Comparison of ENCODE assay signal across 18 cellular contexts in the genomic region with DNA sequence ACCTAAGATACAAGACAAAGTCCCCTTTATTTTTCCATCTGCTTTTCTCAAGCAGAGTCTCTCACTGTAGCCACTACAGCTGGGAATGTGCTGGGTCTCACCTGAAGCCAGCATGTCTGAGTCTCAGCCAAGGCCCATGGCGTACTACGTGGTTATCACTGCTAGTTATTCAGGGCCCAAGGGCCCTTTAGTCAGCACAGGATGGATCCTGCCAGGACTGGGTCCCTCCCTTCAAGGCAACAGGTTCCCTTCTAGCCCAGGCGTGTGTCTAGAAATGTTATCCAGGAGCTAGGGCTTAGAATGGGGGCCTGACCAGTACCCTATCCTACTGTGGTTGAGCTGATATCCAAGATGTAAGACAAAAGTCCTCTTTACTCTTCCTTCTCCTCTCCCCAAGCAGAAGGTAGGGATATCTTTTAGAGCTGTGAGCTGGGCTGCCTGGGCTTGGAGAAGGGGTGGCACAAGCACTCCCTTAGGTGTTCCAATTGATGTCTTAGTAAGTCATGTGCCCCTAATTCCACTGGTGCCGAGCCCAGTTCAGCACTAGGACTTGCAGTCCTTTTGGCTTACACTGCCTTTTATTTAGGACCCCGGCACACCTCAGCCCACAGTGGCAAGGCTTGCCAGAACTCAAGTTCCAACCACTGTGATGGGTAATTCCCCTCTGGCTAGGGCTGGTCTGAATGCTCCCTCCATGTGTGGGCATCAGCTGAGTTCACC. TPM values are rescaled to one million over a fixed set of nuclear protein-coding genes. Genes with fewer than 3 reads are reported as not detected.
A peak's percentile ranks its signal among the peaks of the same experiment; 100 is the strongest.
DNase-seq lines count a peak whose midpoint lies in the region; ATAC-seq and TF ChIP-seq lines count a peak whose summit lies in the region.
"Had no signal": no experiment of that assay in that cellular context is flagged by ENCODE, and none has a peak within 500 bp of the region (broad histone marks: within the 10 kb centered on the region; RNA-seq: fewer than 3 reads in every experiment).

No MANE protein-coding gene starts in this region.

- WGBS in heart left ventricle, 4 donors: 62 to 79% (median 72%) methylated on average over 5 of the region's 5 CpGs

- H3K4me3 ChIP-seq in heart left ventricle (no peak overlapping the region), right atrium auricular region (no peak overlapping the region)
- H3K4me3 ChIP-seq: GM12878 had no signal

- H3K9me3 ChIP-seq in heart left ventricle (peaks cover 0 to 18% (median 2%) of the 10 kb centered on the region in 12 donors), right atrium auricular region (peaks cover 0 to 4% of the 10 kb centered on the region in 2 donors)
- H3K9me3 ChIP-seq: BE2C had no signal

- DNase-seq in heart left ventricle: peak in 1 of 5 donors; percentile 28
- no peak for DNase-seq in right atrium auricular region (ENCODE audit: low spot score)
- no peak for DNase-seq in left ventricle myocardium superior
- no peak for DNase-seq in left lobe of liver (ENCODE audit: low spot score)
- no peak for DNase-seq in hippocampal formation (lab: John Stamatoyannopoulos, UW)
- no peak for DNase-seq in OCI-M1 (lab: John Stamatoyannopoulos, UW)
- DNase-seq: ACHN; BE2C; C1 segment of cervical spinal cord; CD4-positive, CD25-positive, alpha-beta regulatory T cell; CD8-positive, alpha-beta memory T cell; COR-L47; DMS 273 treated with DMSO at 0.1 percent for 48 hours; DND-41; EL; GOT3; H7 had no signal

- peaks cover 0 to 41% (median 22%) of the 10 kb centered on the region in 12 donors for H3K4me1 ChIP-seq in heart left ventricle
- H3K4me1 ChIP-seq in right atrium auricular region: peaks cover 0 to 32% of the 10 kb centered on the region in 2 donors
- H3K4me1 ChIP-seq: BE2C had no signal

- TF ChIP-seq CTCF in heart left ventricle (IDR thresholded peaks at IDR 0.05): no peak
- no peak for TF ChIP-seq CTCF in right atrium auricular region (IDR thresholded peaks at IDR 0.05)

- H3K36me3 ChIP-seq in heart left ventricle: peaks cover 0 to 4% (median 0%) of the 10 kb centered on the region in 9 donors
- no peaks in the 10 kb centered on the region for H3K36me3 ChIP-seq in right atrium auricular region
- H3K36me3 ChIP-seq: BE2C had no signal

- no peak overlapping the region for H3K27ac ChIP-seq in heart left ventricle
- H3K27ac ChIP-seq in right atrium auricular region: no peak overlapping the region

- TF ChIP-seq POLR2A in heart left ventricle (IDR thresholded peaks at IDR 0.05): no peak

- H3K27me3 ChIP-seq in heart left ventricle: no peaks in the 10 kb centered on the region
- no peaks in the 10 kb centered on the region for H3K27me3 ChIP-seq in right atrium auricular region
- H3K27me3 ChIP-seq: BE2C had no signal

- peak; percentile 34 to 54 (median 50) for ATAC-seq in heart left ventricle
- peak; percentile 66 for ATAC-seq in left ventricle myocardium superior
- peak; percentile 24 for ATAC-seq in left lobe of liver

- intact Hi-C loops in heart left ventricle (cut with DNase I) (no loop called here), left ventricle myocardium superior (cut with micrococcal nuclease) (no loop called here)

RNA-seq across cellular contexts. Expression of a gene that starts 17.7 kb away (rescaled TPM):
- 10 to 100 TPM in 4 of 9 donors, 1 to 10 TPM in 5; 8.7 to 14.0 (median 9.6) TPM for total RNA-seq in heart left ventricle
- polyA plus RNA-seq in heart left ventricle: 1 to 10 TPM; 6.4 to 8.7 TPM
- total RNA-seq in right atrium auricular region: 10 to 100 TPM; 10.9 to 12.5 TPM
- 10.7 TPM for total RNA-seq in left ventricle myocardium superior
- total RNA-seq in left lobe of liver: 12.3 TPM
